16 cellular contexts compared by ENCODE assay signal in the genomic region with DNA sequence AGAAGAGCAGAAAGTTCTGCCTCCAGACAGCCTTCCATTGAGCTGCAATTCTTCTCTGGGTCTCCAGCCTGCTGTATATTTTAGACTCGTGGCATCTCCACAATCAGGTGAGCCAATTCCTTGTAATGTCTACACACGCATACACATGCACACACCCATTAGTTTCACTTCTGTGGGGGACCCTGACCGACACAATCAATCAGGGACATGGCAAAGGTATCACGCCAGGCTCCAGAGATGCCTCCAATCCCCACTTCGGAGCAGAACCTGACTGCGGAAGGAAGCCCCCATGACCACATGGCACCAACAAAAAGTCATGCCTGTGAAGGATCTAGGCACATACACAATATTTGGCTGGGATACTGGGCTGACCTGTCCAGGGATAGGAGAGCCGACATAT. TPM values are rescaled to one million over a fixed set of nuclear protein-coding genes. Genes with fewer than 3 reads are reported as not detected.
A peak's percentile ranks its signal among the peaks of the same experiment; 100 is the strongest.
DNase-seq lines count a peak whose midpoint lies in the region; TF ChIP-seq lines count a peak whose summit lies in the region.
"Had no signal": no experiment of that assay in that cellular context is flagged by ENCODE, and none has a peak within 500 bp of the region (broad histone marks: within the 10 kb centered on the region; RNA-seq: fewer than 3 reads in every experiment).

No MANE protein-coding gene starts in this region.

- intact Hi-C loops in activated naive CD4-positive, alpha-beta T cell treated with anti-CD3 and anti-CD28 coated beads for 36 hours (cut with micrococcal nuclease) = loop anchor here (2.0 kb wide), 2 partner anchors 60 to 66 kb away; no protein-coding TSS in a partner anchor
- intact Hi-C loops in activated CD4-positive, alpha-beta memory T cell treated with anti-CD3 and anti-CD28 coated beads for 36 hours (cut with micrococcal nuclease) = no loop called here
- intact Hi-C loops in dorsolateral prefrontal cortex (cut with DNase I) = no loop called here

- H3K4me1 Mint-ChIP-seq in activated naive CD4-positive, alpha-beta T cell treated with anti-CD3 and anti-CD28 coated beads for 36 hours (ENCODE audit: low read depth) = peaks cover 87% of the 10 kb centered on the region
- H3K4me1 Mint-ChIP-seq in activated CD4-positive, alpha-beta memory T cell treated with anti-CD3 and anti-CD28 coated beads for 36 hours (ENCODE audit: low read depth) = peaks cover 87% of the 10 kb centered on the region

- peak overlapping the region in 44 of 59 donors; percentile 4 to 85 (median 69) for H3K27ac ChIP-seq in dorsolateral prefrontal cortex
- peak overlapping the region; percentile 26 for H3K27ac ChIP-seq in substantia nigra (ENCODE audit: low read depth, low read length, poor library complexity, severe bottlenecking)
- H3K27ac ChIP-seq: thoracic aorta had no signal

- H3K27me3 ChIP-seq in dorsolateral prefrontal cortex = no peaks in the 10 kb centered on the region
- H3K27me3 ChIP-seq: body of pancreas had no signal

- H3K36me3 Mint-ChIP-seq in activated naive CD4-positive, alpha-beta T cell treated with anti-CD3 and anti-CD28 coated beads for 36 hours (ENCODE audit: low read depth) = peaks cover 74% of the 10 kb centered on the region
- H3K36me3 Mint-ChIP-seq in activated CD4-positive, alpha-beta memory T cell treated with anti-CD3 and anti-CD28 coated beads for 36 hours = peaks cover 74% of the 10 kb centered on the region

- no peak for TF ChIP-seq CTCF in dorsolateral prefrontal cortex (IDR thresholded peaks at IDR 0.05 in 54 of 56, conservative IDR thresholded peaks at IDR 0.05 in 2 of 56; ENCODE audit: low read depth in 1 of 56, partially characterized antibody in 56 of 56)

- peak overlapping the region; percentile 78 for H3K4me3 Mint-ChIP-seq in activated naive CD4-positive, alpha-beta T cell treated with anti-CD3 and anti-CD28 coated beads for 36 hours
- H3K4me3 Mint-ChIP-seq in activated CD4-positive, alpha-beta memory T cell treated with anti-CD3 and anti-CD28 coated beads for 36 hours = peak overlapping the region; percentile 79

- peak overlapping the region; percentile 97 for H3K27ac Mint-ChIP-seq in activated naive CD4-positive, alpha-beta T cell treated with anti-CD3 and anti-CD28 coated beads for 36 hours
- peak overlapping the region; percentile 97 for H3K27ac Mint-ChIP-seq in activated CD4-positive, alpha-beta memory T cell treated with anti-CD3 and anti-CD28 coated beads for 36 hours

- peaks cover 7% of the 10 kb centered on the region for H3K9me3 Mint-ChIP-seq in activated naive CD4-positive, alpha-beta T cell treated with anti-CD3 and anti-CD28 coated beads for 36 hours
- H3K9me3 Mint-ChIP-seq in activated CD4-positive, alpha-beta memory T cell treated with anti-CD3 and anti-CD28 coated beads for 36 hours = peaks cover 12% of the 10 kb centered on the region

- no peaks in the 10 kb centered on the region for H3K27me3 Mint-ChIP-seq in activated naive CD4-positive, alpha-beta T cell treated with anti-CD3 and anti-CD28 coated beads for 36 hours (ENCODE audit: low read depth)
- no peaks in the 10 kb centered on the region for H3K27me3 Mint-ChIP-seq in activated CD4-positive, alpha-beta memory T cell treated with anti-CD3 and anti-CD28 coated beads for 36 hours

- no peak for DNase-seq in activated naive CD4-positive, alpha-beta T cell treated with anti-CD3 and anti-CD28 coated beads for 36 hours
- no peak for DNase-seq in activated naive CD4-positive, alpha-beta T cell (lab: John Stamatoyannopoulos, UW)
- DNase-seq in activated CD4-positive, alpha-beta memory T cell treated with anti-CD3 and anti-CD28 coated beads for 36 hours = no peak
- peak in 1 of 10 donors; percentile 12 for DNase-seq in dorsolateral prefrontal cortex
- no peak for DNase-seq in substantia nigra (lab: John Stamatoyannopoulos, UW)
- no peak for DNase-seq in COLO668 (lab: John Stamatoyannopoulos, UW; ENCODE audit: unreplicated experiment)
- DNase-seq in cerebellar cortex (ENCODE audit: low spot score) = no peak
- DNase-seq in SIG-M5 treated with dmso at 0.1 percent for 504 hours (lab: John Stamatoyannopoulos, UW; ENCODE audit: unreplicated experiment) = no peak
- DNase-seq: body of pancreas; DMS 273 treated with DMSO at 0.1 percent for 48 hours; effector CD8-positive, alpha-beta T cell; hypothalamus; Karpas-422; NCI-H1436 treated with DMSO at 0.1 percent for 48 hours; NCI-H510A had no signal

- CTCF ChIA-PET in activated naive CD4-positive, alpha-beta T cell treated with anti-CD3 and anti-CD28 coated beads for 36 hours (lab: Charles Lee) = interaction anchor here (1.0 to 4.0 kb wide), 3 partner anchors 9 to 72 kb away, joined by 3 to 19 read pairs (median 4); no protein-coding TSS in a partner anchor
- CTCF ChIA-PET in activated CD4-positive, alpha-beta memory T cell treated with anti-CD3 and anti-CD28 coated beads for 36 hours (lab: Charles Lee) = interaction anchor here (0.6 to 1.7 kb wide), 3 partner anchors 9 to 1948 kb away, joined by 3 to 4 read pairs (median 3); no protein-coding TSS in a partner anchor

- POLR2A ChIA-PET in activated CD4-positive, alpha-beta memory T cell treated with anti-CD3 and anti-CD28 coated beads for 36 hours (lab: Charles Lee) = interaction anchor here (1.5 kb wide), 1 partner anchor 19 kb away, joined by 3 read pairs; no protein-coding TSS in a partner anchor

- peak overlapping the region in 26 of 59 donors; percentile 1 to 61 (median 39) for H3K4me3 ChIP-seq in dorsolateral prefrontal cortex
- H3K4me3 ChIP-seq: body of pancreas, thoracic aorta had no signal

RNA-seq across cellular contexts. Expression of a gene that starts 21.4 kb away (rescaled TPM):
- 100 to 1,000 TPM; 156 to 160 TPM for total RNA-seq in activated naive CD4-positive, alpha-beta T cell treated with anti-CD3 and anti-CD28 coated beads for 36 hours
- total RNA-seq in activated CD4-positive, alpha-beta memory T cell treated with anti-CD3 and anti-CD28 coated beads for 36 hours = 100 to 1,000 TPM; 159 to 161 TPM
- 100 to 1,000 TPM in 116 of 120 experiments, 10 to 100 TPM in 4; 90.5 to 697 (median 192) TPM for total RNA-seq in dorsolateral prefrontal cortex
